ENCODE assay signal across 2 cellular contexts in genomic region chr3:6264036-6264435, GRCh38.
TF ChIP-seq lines count a peak whose summit lies in the region.

No MANE protein-coding gene starts in this region.

TF ChIP-seq in HepG2, 621 proteins besides CTCF, POLR2A, EP300 and RAD21 (continued from another document):
- TF ChIP-seq E2F2 (CRISPR knock-in tag; IDR thresholded peaks at IDR 0.05; ENCODE audit: borderline replicate concordance) (no peak), MAFK (conservative IDR thresholded peaks at IDR 0.05 in 1 of 2, IDR thresholded peaks at IDR 0.05 in 1 of 2; ENCODE audit: low read length in 2 of 2) (peak in 1 of 2 experiments; percentile 18; a peak in 1 of 4 replicates), ZNF251 (CRISPR knock-in tag; IDR thresholded peaks at IDR 0.05) (no peak), NFE2L2 (IDR thresholded peaks at IDR 0.05; ENCODE audit: low read length) (peak; percentile 56; the same call in 1 of the 2 replicates), RORA (CRISPR knock-in tag; IDR thresholded peaks at IDR 0.05) (no peak), ZFP90 (CRISPR knock-in tag; IDR thresholded peaks at IDR 0.05; ENCODE audit: borderline replicate concordance) (no peak)

TF ChIP-seq in K562, 482 proteins besides CTCF, POLR2A, EP300 and RAD21 (continued from another document):
- TF ChIP-seq ZBTB40 (IDR thresholded peaks at IDR 0.05): no peak
- TF ChIP-seq ZBTB40 (CRISPR knock-in tag; IDR thresholded peaks at IDR 0.05): no peak
- TF ChIP-seq MEIS2 (IDR thresholded peaks at IDR 0.05; ENCODE audit: partially characterized antibody): no peak
- TF ChIP-seq NFE2L1 (tag; IDR thresholded peaks at IDR 0.05; ENCODE audit: borderline replicate concordance, low read depth): peak; percentile 14; the same call in 1 of the 2 replicates
- no peak for TF ChIP-seq PATZ1 (CRISPR knock-in tag; IDR thresholded peaks at IDR 0.05; ENCODE audit: borderline replicate concordance)
- TF ChIP-seq RB1 (IDR thresholded peaks at IDR 0.05; ENCODE audit: low read depth): no peak
- TF ChIP-seq MAFF (IDR thresholded peaks at IDR 0.05; ENCODE audit: low read length): peak; percentile 25; the same call in 1 of the 2 replicates
- TF ChIP-seq ZNF316 (IDR thresholded peaks at IDR 0.05): peak; percentile 74
- no peak for TF ChIP-seq ELF1 (tag; IDR thresholded peaks at IDR 0.05)
- TF ChIP-seq MXD1 (CRISPR knock-in tag; IDR thresholded peaks at IDR 0.05; ENCODE audit: borderline replicate concordance, poor library complexity, severe bottlenecking): no peak
- peak; percentile 42; the same call in 1 of the 2 replicates for TF ChIP-seq NFE2 (IDR thresholded peaks at IDR 0.05; ENCODE audit: low read depth)
- no peak for TF ChIP-seq ZBTB8A (IDR thresholded peaks at IDR 0.05; ENCODE audit: partially characterized antibody)
- TF ChIP-seq CHD1 (IDR thresholded peaks at IDR 0.05; ENCODE audit: low read length): no peak
- TF ChIP-seq C11orf30 (IDR thresholded peaks at IDR 0.05; ENCODE audit: low read depth): peak; percentile 46
- no peak for TF ChIP-seq ZNF384 (IDR thresholded peaks at IDR 0.05; ENCODE audit: low read depth, low read length)
- no peak for TF ChIP-seq ZNF707 (CRISPR knock-in tag; conservative IDR thresholded peaks at IDR 0.05)
- no peak for TF ChIP-seq SNAPC5 (CRISPR knock-in tag; IDR thresholded peaks at IDR 0.05)
- TF ChIP-seq ZNF507 (tag; conservative IDR thresholded peaks at IDR 0.05): no peak
- no peak for TF ChIP-seq NFRKB (IDR thresholded peaks at IDR 0.05; ENCODE audit: low read depth)
- TF ChIP-seq MAFG (tag; conservative IDR thresholded peaks at IDR 0.05): peak; percentile 73
- TF ChIP-seq BRF1 (IDR thresholded peaks at IDR 0.05; ENCODE audit: borderline replicate concordance, extremely low read depth, insufficient read length): no peak
- TF ChIP-seq RBM17 (IDR thresholded peaks at IDR 0.05; ENCODE audit: borderline replicate concordance, low read depth, low read length): no peak
